ENCODE assay signal across 1 cellular context in genomic region chr21:33370292-33370691, GRCh38.
TF ChIP-seq lines count a peak whose summit lies in the region.

No MANE protein-coding gene starts in this region.

TF ChIP-seq in H1, 55 proteins besides CTCF, POLR2A, EP300 and RAD21:
- no peak for TF ChIP-seq SIRT6 (IDR thresholded peaks at IDR 0.05; ENCODE audit: low read length)
- no peak for TF ChIP-seq JUN (IDR thresholded peaks at IDR 0.05; ENCODE audit: low read depth, low read length)
- TF ChIP-seq SP2 (IDR thresholded peaks at IDR 0.05; ENCODE audit: low read length) = no peak
- TF ChIP-seq, protein P1, sequence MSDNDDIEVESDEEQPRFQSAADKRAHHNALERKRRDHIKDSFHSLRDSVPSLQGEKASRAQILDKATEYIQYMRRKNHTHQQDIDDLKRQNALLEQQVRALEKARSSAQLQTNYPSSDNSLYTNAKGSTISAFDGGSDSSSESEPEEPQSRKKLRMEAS (IDR thresholded peaks at IDR 0.05) = no peak
- no peak for TF ChIP-seq CBX8 (IDR thresholded peaks at IDR 0.05; ENCODE audit: borderline replicate concordance, low read depth, low read length)
- TF ChIP-seq PHF8 (conservative IDR thresholded peaks at IDR 0.05; ENCODE audit: low read depth, low read length) = no peak
- TF ChIP-seq SRF (IDR thresholded peaks at IDR 0.05; ENCODE audit: low read depth, low read length) = no peak
- no peak for TF ChIP-seq RBBP5 (IDR thresholded peaks at IDR 0.05; ENCODE audit: borderline replicate concordance, low read depth, low read length)
- TF ChIP-seq CTBP2 (IDR thresholded peaks at IDR 0.05; ENCODE audit: borderline replicate concordance, insufficient read depth, insufficient read length, low read length) = no peak
- no peak for TF ChIP-seq SUZ12 (IDR thresholded peaks at IDR 0.05; ENCODE audit: low read length)
- TF ChIP-seq CHD2 (IDR thresholded peaks at IDR 0.05; ENCODE audit: low read length) = no peak
- no peak for TF ChIP-seq TAF1 (IDR thresholded peaks at IDR 0.05; ENCODE audit: low read depth, low read length)
- TF ChIP-seq ZNF274 (IDR thresholded peaks at IDR 0.05; ENCODE audit: borderline replicate concordance, extremely low read depth, low read length) = no peak
- TF ChIP-seq NANOG (IDR thresholded peaks at IDR 0.05; ENCODE audit: insufficient read depth, low read depth, low read length, poor library complexity, severe bottlenecking) = no peak
TF ChIP-seq in H1: peak in this region for 0.
